Comparison of ENCODE assay signal across 1 cellular context in the genomic region with DNA sequence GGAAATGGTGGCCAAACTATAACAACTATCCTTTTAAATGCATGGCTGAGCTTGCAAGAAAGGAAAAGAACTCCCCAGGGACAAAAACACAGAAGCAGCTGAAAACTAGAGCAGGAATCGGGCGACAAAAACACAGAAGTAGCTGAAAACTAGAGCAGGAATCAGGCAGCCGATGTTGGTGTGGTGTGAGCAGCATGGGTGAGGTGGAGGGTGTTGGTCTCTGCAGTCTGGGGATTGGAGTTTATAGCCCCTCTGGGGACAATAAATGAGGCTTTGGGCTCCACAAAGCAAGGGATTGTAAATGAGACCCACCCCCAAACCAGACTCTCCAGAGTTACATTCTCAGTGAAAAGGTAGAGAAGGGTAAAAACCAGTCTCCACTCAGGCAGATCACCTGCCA.
TF ChIP-seq lines count a peak whose summit lies in the region.

No MANE protein-coding gene starts in this region.

TF ChIP-seq in WTC11, 78 proteins besides CTCF, POLR2A, EP300 and RAD21 (continued from another document):
- TF ChIP-seq, protein P1, sequence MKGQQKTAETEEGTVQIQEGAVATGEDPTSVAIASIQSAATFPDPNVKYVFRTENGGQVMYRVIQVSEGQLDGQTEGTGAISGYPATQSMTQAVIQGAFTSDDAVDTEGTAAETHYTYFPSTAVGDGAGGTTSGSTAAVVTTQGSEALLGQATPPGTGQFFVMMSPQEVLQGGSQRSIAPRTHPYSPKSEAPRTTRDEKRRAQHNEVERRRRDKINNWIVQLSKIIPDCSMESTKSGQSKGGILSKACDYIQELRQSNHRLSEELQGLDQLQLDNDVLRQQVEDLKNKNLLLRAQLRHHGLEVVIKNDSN (CRISPR knock-in tag; IDR thresholded peaks at IDR 0.05), result no peak
- TF ChIP-seq, protein P2, sequence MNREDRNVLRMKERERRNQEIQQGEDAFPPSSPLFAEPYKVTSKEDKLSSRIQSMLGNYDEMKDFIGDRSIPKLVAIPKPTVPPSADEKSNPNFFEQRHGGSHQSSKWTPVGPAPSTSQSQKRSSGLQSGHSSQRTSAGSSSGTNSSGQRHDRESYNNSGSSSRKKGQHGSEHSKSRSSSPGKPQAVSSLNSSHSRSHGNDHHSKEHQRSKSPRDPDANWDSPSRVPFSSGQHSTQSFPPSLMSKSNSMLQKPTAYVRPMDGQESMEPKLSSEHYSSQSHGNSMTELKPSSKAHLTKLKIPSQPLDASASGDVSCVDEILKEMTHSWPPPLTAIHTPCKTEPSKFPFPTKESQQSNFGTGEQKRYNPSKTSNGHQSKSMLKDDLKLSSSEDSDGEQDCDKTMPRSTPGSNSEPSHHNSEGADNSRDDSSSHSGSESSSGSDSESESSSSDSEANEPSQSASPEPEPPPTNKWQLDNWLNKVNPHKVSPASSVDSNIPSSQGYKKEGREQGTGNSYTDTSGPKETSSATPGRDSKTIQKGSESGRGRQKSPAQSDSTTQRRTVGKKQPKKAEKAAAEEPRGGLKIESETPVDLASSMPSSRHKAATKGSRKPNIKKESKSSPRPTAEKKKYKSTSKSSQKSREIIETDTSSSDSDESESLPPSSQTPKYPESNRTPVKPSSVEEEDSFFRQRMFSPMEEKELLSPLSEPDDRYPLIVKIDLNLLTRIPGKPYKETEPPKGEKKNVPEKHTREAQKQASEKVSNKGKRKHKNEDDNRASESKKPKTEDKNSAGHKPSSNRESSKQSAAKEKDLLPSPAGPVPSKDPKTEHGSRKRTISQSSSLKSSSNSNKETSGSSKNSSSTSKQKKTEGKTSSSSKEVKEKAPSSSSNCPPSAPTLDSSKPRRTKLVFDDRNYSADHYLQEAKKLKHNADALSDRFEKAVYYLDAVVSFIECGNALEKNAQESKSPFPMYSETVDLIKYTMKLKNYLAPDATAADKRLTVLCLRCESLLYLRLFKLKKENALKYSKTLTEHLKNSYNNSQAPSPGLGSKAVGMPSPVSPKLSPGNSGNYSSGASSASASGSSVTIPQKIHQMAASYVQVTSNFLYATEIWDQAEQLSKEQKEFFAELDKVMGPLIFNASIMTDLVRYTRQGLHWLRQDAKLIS (CRISPR knock-in tag; IDR thresholded peaks at IDR 0.05; ENCODE audit: borderline replicate concordance), result no peak
